In the genomic region with DNA sequence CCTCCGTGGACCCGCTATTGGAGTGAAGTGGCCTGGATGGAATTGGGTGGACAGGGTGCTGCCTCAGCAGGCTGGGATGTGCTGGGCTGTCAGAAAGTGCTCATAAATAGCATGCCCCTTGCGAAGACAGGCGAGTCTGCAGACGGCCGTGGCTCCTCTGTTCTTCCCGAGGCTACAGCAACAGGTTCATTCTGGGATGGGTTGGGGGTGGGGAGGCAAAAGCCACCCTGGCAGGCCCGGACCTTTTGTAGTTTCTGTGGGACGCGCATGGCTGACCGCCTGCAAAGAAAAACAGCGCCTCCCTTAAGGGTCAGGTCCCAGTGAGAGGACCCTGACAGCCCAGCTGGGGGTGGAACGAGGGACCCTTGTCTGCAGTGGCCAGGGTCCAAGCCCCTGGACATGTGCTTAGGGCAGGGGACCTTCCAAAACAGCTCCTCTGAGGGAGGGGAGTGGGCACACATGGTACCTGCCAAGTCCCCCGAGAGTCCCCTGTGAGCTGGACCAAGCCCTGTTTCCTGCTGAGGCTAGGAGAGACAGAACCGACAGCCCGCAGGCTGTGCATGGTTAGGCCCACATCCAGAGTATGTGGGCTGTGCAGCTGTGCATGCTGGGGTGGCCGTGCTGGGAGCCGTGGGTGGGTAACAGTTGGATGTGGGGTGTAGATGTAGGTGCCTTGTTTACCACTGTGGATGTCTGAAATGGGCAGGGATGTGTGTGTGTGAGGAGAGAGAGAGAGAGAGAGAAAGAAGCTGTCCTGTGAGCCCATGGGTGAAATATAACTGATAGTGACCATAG, we compare ENCODE assay signal across 16 cellular contexts. TPM values are rescaled to one million over a fixed set of nuclear protein-coding genes. Genes with fewer than 3 reads are reported as not detected.
"Had no signal": no experiment of that assay in that cellular context is flagged by ENCODE, and none has a peak within 500 bp of the region (broad histone marks: within the 10 kb centered on the region; RNA-seq: fewer than 3 reads in every experiment).

A gene (plus strand): TSS at position 133 of the 795 bp plus-strand sequence. CDS start 1,539 bp downstream, outside the sequence.

- H3K4me3 Mint-ChIP-seq: activated B cell treated with CpG ODN at 0.5 μM for 24 hours; activated CD4-positive, alpha-beta T cell treated with anti-CD3 and anti-CD28 coated beads, Interleukin-2, amount 10 ng/mL, durations not matched to agents 24 days and 14 days; activated naive CD8-positive, alpha-beta T cell; immature natural killer cell; natural killer cell treated with Interleukin-12 subunit alpha and Interleukin-12 subunit beta and Interleukin-15 and Interleukin-18, amount 100 ng/mL, for 72 hours had no signal

- H3K36me3 Mint-ChIP-seq: activated naive CD8-positive, alpha-beta T cell; natural killer cell treated with Interleukin-12 subunit alpha and Interleukin-12 subunit beta and Interleukin-15 and Interleukin-18, amount 100 ng/mL, for 72 hours had no signal

- H3K27me3 ChIP-seq: breast epithelium, esophagus squamous epithelium, SJSA1, upper lobe of left lung had no signal

- H3K9me3 ChIP-seq: breast epithelium, esophagus squamous epithelium, SJSA1, upper lobe of left lung had no signal

- ATAC-seq: left lobe of liver; natural killer cell treated with Interleukin-12 subunit alpha and Interleukin-12 subunit beta and Interleukin-15 and Interleukin-18, amount 100 ng/mL, for 72 hours had no signal

- H3K4me1 ChIP-seq: breast epithelium, esophagus squamous epithelium, SJSA1, upper lobe of left lung had no signal

- H3K27ac Mint-ChIP-seq: activated B cell treated with CpG ODN at 0.5 μM for 24 hours; activated CD4-positive, alpha-beta T cell treated with anti-CD3 and anti-CD28 coated beads, Interleukin-2, amount 10 ng/mL, durations not matched to agents 24 days and 14 days; activated naive CD8-positive, alpha-beta T cell; immature natural killer cell; natural killer cell treated with Interleukin-12 subunit alpha and Interleukin-12 subunit beta and Interleukin-15 and Interleukin-18, amount 100 ng/mL, for 72 hours had no signal

- DNase-seq: activated B cell treated with CpG ODN at 0.5 μM for 24 hours; activated CD4-positive, alpha-beta T cell treated with anti-CD3 and anti-CD28 coated beads, Interleukin-2, amount 10 ng/mL, durations not matched to agents 24 days and 14 days; activated effector memory CD4-positive, alpha-beta T cell treated with Interleukin-2 at 50 U/mL for 16 hours; aorta; esophagus squamous epithelium; foreskin fibroblast; immature natural killer cell; mammary epithelial cell; stimulated activated naive CD4-positive, alpha-beta T cell treated with Interleukin-2 at 50 U/mL for 16 hours; upper lobe of left lung had no signal

- H3K36me3 ChIP-seq: breast epithelium, SJSA1 had no signal

- H3K4me1 Mint-ChIP-seq: activated B cell treated with CpG ODN at 0.5 μM for 24 hours, immature natural killer cell had no signal

- H3K27ac ChIP-seq: breast epithelium, esophagus squamous epithelium, SJSA1, upper lobe of left lung had no signal

- H3K4me3 ChIP-seq: breast epithelium, esophagus squamous epithelium, SJSA1, upper lobe of left lung had no signal

- H3K9me3 Mint-ChIP-seq: activated B cell treated with CpG ODN at 0.5 μM for 24 hours; activated CD4-positive, alpha-beta T cell treated with anti-CD3 and anti-CD28 coated beads, Interleukin-2, amount 10 ng/mL, durations not matched to agents 24 days and 14 days; immature natural killer cell; natural killer cell treated with Interleukin-12 subunit alpha and Interleukin-12 subunit beta and Interleukin-15 and Interleukin-18, amount 100 ng/mL, for 72 hours had no signal

- H3K27me3 Mint-ChIP-seq: activated CD4-positive, alpha-beta T cell treated with anti-CD3 and anti-CD28 coated beads, Interleukin-2, amount 10 ng/mL, durations not matched to agents 24 days and 14 days; activated naive CD8-positive, alpha-beta T cell; natural killer cell treated with Interleukin-12 subunit alpha and Interleukin-12 subunit beta and Interleukin-15 and Interleukin-18, amount 100 ng/mL, for 72 hours had no signal

RNA-seq across cellular contexts. Expression of the gene that starts here (rescaled TPM):
- total RNA-seq: activated B cell treated with CpG ODN at 0.5 μM for 24 hours, esophagus squamous epithelium, mammary epithelial cell, right cardiac atrium, SJSA1 had no signal
